ENCODE assay signal across 21 cellular contexts in the genomic region with DNA sequence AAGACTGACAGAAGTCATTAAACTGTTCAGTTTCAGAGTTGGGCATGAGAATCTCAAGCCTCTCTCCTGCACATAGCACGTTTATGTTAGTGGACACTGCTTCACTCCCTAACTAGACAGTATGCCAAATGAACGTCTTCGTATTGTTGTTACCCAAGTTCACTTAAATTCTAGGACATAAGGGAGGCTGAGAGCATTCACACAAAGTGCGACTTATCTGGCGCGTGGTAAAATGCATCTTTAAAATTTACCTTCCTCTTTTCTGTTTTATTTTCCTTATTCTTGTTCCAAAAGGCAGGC.
DNase-seq lines count a peak whose midpoint lies in the region; ATAC-seq and TF ChIP-seq lines count a peak whose summit lies in the region.
"Had no signal": no experiment of that assay in that cellular context is flagged by ENCODE, and none has a peak within 500 bp of the region (broad histone marks: within the 10 kb centered on the region; RNA-seq: fewer than 3 reads in every experiment).

No MANE protein-coding gene starts in this region.

- H3K36me3 ChIP-seq in cardiac muscle cell (no peaks in the 10 kb centered on the region), psoas muscle (ENCODE audit: insufficient read depth in 1 of 2, low read depth in 1 of 2) (no peaks in the 10 kb centered on the region), aorta (ENCODE audit: control insufficient read depth in 1 of 2, insufficient read depth in 2 of 2, low read length in 1 of 2) (no peaks in the 10 kb centered on the region), MG63 (no peaks in the 10 kb centered on the region)
- H3K36me3 ChIP-seq: BE2C, colonic mucosa had no signal

- H3K4me3 ChIP-seq in cardiac muscle cell (peak overlapping the region; percentile 9), psoas muscle (peak overlapping the region; percentile 73), aorta (ENCODE audit: low read length in 2 of 2) (peak overlapping the region; percentile 38 to 61), MG63 (no peak overlapping the region)
- H3K4me3 ChIP-seq: colonic mucosa, GM23338 had no signal

- no peaks in the 10 kb centered on the region for H3K27me3 ChIP-seq in cardiac muscle cell
- H3K27me3 ChIP-seq in psoas muscle (ENCODE audit: insufficient read depth in 3 of 3, low read length in 2 of 3): no peaks in the 10 kb centered on the region
- H3K27me3 ChIP-seq in aorta (ENCODE audit: control insufficient read depth in 1 of 2, insufficient read depth in 2 of 2, low read length in 1 of 2): no peaks in the 10 kb centered on the region
- no peaks in the 10 kb centered on the region for H3K27me3 ChIP-seq in MG63
- H3K27me3 ChIP-seq: BE2C, colonic mucosa had no signal

- DNase-seq in cardiac muscle cell (ENCODE audit: low read depth in 1 of 2, low spot score in 1 of 2) (no peak), Right ventricle myocardium inferior (ENCODE audit: missing footprints) (no peak), left cardiac atrium (no peak), psoas muscle (no peak), aorta (no peak), hepatic stellate cell (ENCODE audit: low spot score) (no peak), globus pallidus (ENCODE audit: low spot score) (no peak), MG63 (no peak)
- DNase-seq: 8988T; activated B cell treated with CpG ODN at 0.5 μM for 24 hours; activated CD8-positive, alpha-beta memory T cell treated with anti-CD3 and anti-CD28 coated beads for 24 hours; activated naive CD4-positive, alpha-beta T cell treated with anti-CD3 and anti-CD28 coated beads, Interleukin-2, amount 50 U/mL, for 16 hours; activated T-cell treated with anti-CD3 and anti-CD28 coated beads, Interleukin-2, amount 50 U/mL, for 72 hours; BE2C; Caco-2; colonic mucosa; NCI-H2171 treated with DMSO at 0.1 percent for 48 hours; NCI-H69; stimulated activated CD4-positive, alpha-beta T cell treated with anti-CD3 and anti-CD28 coated beads, Interleukin-2, amount 100 ng/mL, for 24 hours; stimulated activated naive CD4-positive, alpha-beta T cell treated with Interleukin-2 at 50 U/mL for 16 hours had no signal

- H3K4me1 ChIP-seq in cardiac muscle cell (ENCODE audit: low read depth) (peaks cover 53% of the 10 kb centered on the region), psoas muscle (peaks cover 45% of the 10 kb centered on the region), aorta (ENCODE audit: control insufficient read depth in 1 of 2, insufficient read depth in 2 of 2, low read length in 2 of 2) (peaks cover 1 to 15% of the 10 kb centered on the region in 2 donors)
- H3K4me1 ChIP-seq: BE2C, Caco-2, colonic mucosa had no signal

- intact Hi-C loops in Right ventricle myocardium inferior (cut with DNase I) (loop anchor here (2.0 to 5.0 kb wide), 2 partner anchors 13 to 62 kb away; no protein-coding TSS in a partner anchor), left cardiac atrium (cut with DNase I) (no loop called here), psoas muscle (cut with DNase I) (loop anchor here (2.0 to 10.0 kb wide), 2 partner anchors 13 to 59 kb away; no protein-coding TSS in a partner anchor), aorta (cut with DNase I) (no loop called here)

- 26 to 30% (median 29%) methylated on average over 6 of the region's 6 CpGs for WGBS in psoas muscle, 3 donors
- 8 to 10% methylated on average over 6 of the region's 6 CpGs for WGBS in aorta, 2 donors

- H3K9me3 ChIP-seq in cardiac muscle cell (ENCODE audit: low read depth) (no peaks in the 10 kb centered on the region), psoas muscle (no peaks in the 10 kb centered on the region), aorta (ENCODE audit: control insufficient read depth, low read length) (no peaks in the 10 kb centered on the region), MG63 (no peaks in the 10 kb centered on the region)
- H3K9me3 ChIP-seq: BE2C, Caco-2, colonic mucosa had no signal

- TF ChIP-seq CTCF in cardiac muscle cell (IDR thresholded peaks at IDR 0.05; ENCODE audit: low read depth, low read length) (no peak), psoas muscle (IDR thresholded peaks at IDR 0.05) (no peak)

- ATAC-seq in Right ventricle myocardium inferior: no peak
- ATAC-seq in left cardiac atrium: peak; percentile 17 to 26
- ATAC-seq in psoas muscle: peak in 1 of 4 donors; percentile 53
- ATAC-seq in aorta (ENCODE audit: low FRiP score): no peak
- ATAC-seq: activated T-cell treated with anti-CD3 and anti-CD28 coated beads, Interleukin-2, amount 50 U/mL, for 72 hours; GM23338 had no signal

- H3K27ac ChIP-seq in cardiac muscle cell (peak overlapping the region; percentile 98), psoas muscle (peak overlapping the region; percentile 95), aorta (ENCODE audit: low read depth in 1 of 2, low read length in 2 of 2) (peak overlapping the region; percentile 36 to 67)
- H3K27ac ChIP-seq: colonic mucosa had no signal

Comparison
In these comparisons a context has a peak if more than half of its experiments do, and no peak if none do; other contexts are left out.
1. ATAC-seq: peak in left cardiac atrium (2 of 2); none in Right ventricle myocardium inferior (single experiment) and aorta (single experiment).
2. intact Hi-C loops: an anchor here in Right ventricle myocardium inferior (2.0 to 5.0 kb wide) and psoas muscle (2.0 to 10.0 kb wide); none called in left cardiac atrium and aorta.
3. Peak in every context shown above with its lines, with median percentiles within 50 percentile points of each other: H3K27ac ChIP-seq.